In the genomic region with DNA sequence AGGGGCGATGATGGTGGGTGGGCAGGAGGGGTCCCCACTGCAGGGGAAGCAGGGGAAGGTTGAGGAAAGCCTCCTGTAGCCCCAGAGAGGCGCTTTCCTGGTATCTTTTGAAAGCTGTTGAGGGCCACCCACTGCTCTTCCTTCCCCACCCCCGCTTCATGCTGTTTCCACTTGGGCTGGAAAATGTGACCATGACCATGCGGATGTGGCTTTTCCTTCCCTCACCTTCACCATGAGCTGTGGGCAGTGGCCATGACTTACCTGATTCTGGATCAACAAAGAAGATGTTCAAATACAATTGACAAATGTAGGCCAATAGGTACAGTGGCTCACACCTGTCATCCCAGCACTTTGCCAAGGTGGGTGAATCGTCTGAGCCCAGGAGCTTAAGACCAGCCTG, we compare ENCODE assay signal across 20 cellular contexts. TPM values are rescaled to one million over a fixed set of nuclear protein-coding genes. Genes with fewer than 3 reads are reported as not detected.
"Had no signal": no experiment of that assay in that cellular context is flagged by ENCODE, and none has a peak within 500 bp of the region (broad histone marks: within the 10 kb centered on the region; RNA-seq: fewer than 3 reads in every experiment).

No MANE protein-coding gene starts in this region.

- H3K4me3 Mint-ChIP-seq: activated naive CD4-positive, alpha-beta T cell treated with anti-CD3 and anti-CD28 coated beads for 36 hours; brain; natural killer cell; T-helper 17 cell had no signal

- DNase-seq: activated CD8-positive, alpha-beta memory T cell treated with anti-CD3 and anti-CD28 coated beads, Interleukin-2, amount 50 U/mL, for 48 hours; activated effector memory CD4-positive, alpha-beta T cell treated with Interleukin-2 at 50 U/mL for 16 hours; activated naive CD4-positive, alpha-beta T cell treated with anti-CD3 and anti-CD28 coated beads for 36 hours; cerebellar nuclear complex; colonic mucosa; effector CD8-positive, alpha-beta T cell; esophagus squamous epithelium; left lung; mesendoderm; natural killer cell; right cardiac atrium; SJCRH30; stimulated activated CD4-positive, alpha-beta T cell treated with anti-CD3 and anti-CD28 coated beads, Interleukin-2, amount 100 ng/mL, for 48 hours; stomach; T-helper 17 cell; thyroid gland; upper lobe of left lung had no signal

- H3K27me3 Mint-ChIP-seq: T-helper 17 cell had no signal

- H3K9me3 Mint-ChIP-seq: activated naive CD4-positive, alpha-beta T cell treated with anti-CD3 and anti-CD28 coated beads for 36 hours; brain; natural killer cell had no signal

- H3K4me1 Mint-ChIP-seq: brain had no signal

- ATAC-seq: left lung, natural killer cell, right cardiac atrium, SK-N-SH treated with all-trans-retinoic acid at 6 μM for 48 hours, T-helper 17 cell had no signal

- H3K36me3 Mint-ChIP-seq: natural killer cell had no signal

- H3K27ac Mint-ChIP-seq: activated naive CD4-positive, alpha-beta T cell treated with anti-CD3 and anti-CD28 coated beads for 36 hours; brain; natural killer cell had no signal

RNA-seq across cellular contexts. Expression of gene PRRT2, which starts 22.1 kb away (rescaled TPM):
- total RNA-seq: dermis microvascular lymphatic vessel endothelial cell had no signal
